Comparison of ENCODE assay signal across 1 cellular context in genomic region chr20:13821876-13822275, GRCh38.
TF ChIP-seq lines count a peak whose summit lies in the region.

No MANE protein-coding gene starts in this region.

TF ChIP-seq in A549, 52 proteins besides CTCF, POLR2A, EP300 and RAD21 (continued from another document):
- TF ChIP-seq MAFK (IDR thresholded peaks at IDR 0.05; ENCODE audit: partially characterized antibody) (no peak), ZNF302 (CRISPR knock-in tag; IDR thresholded peaks at IDR 0.05) (no peak)
TF ChIP-seq in A549: peak in this region for 1.
